In genomic region chr1:39076799-39077148, GRCh38 we compare ENCODE assay signal across 23 cellular contexts. TPM values are rescaled to one million over a fixed set of nuclear protein-coding genes. Genes with fewer than 3 reads are reported as not detected.
A peak's percentile ranks its signal among the peaks of the same experiment; 100 is the strongest.
DNase-seq lines count a peak whose midpoint lies in the region; ATAC-seq and TF ChIP-seq lines count a peak whose summit lies in the region.
"Had no signal": no experiment of that assay in that cellular context is flagged by ENCODE, and none has a peak within 500 bp of the region (broad histone marks: within the 10 kb centered on the region; RNA-seq: fewer than 3 reads in every experiment).

No MANE protein-coding gene starts in this region.

- peaks cover 0 to 27% (median 4%) of the 10 kb centered on the region in 3 donors for H3K4me1 ChIP-seq in gastroesophageal sphincter
- peaks cover 0 to 27% (median 17%) of the 10 kb centered on the region in 5 donors for H3K4me1 ChIP-seq in subcutaneous abdominal adipose tissue (ENCODE audit: control insufficient read depth in 5 of 5, insufficient read depth in 5 of 5, low read length in 5 of 5)

- H3K9me3 Mint-ChIP-seq in CD14-positive monocyte: peaks cover 0 to 12% (median 4%) of the 10 kb centered on the region in 7 donors
- H3K9me3 Mint-ChIP-seq: activated T-helper 17 cell treated with anti-CD3 and anti-CD28 coated beads, Interleukin-2, amount 50 U/mL, for 72 hours; T-helper 1 cell treated with Interleukin-12 subunit alpha and Interleukin-12 subunit beta and Interleukin-4 antibody, amounts not matched to agents 30 μg/mL and 1 μg/mL, for 36 hours had no signal

- POLR2A ChIA-PET in RWPE1 (lab: Yijun Ruan, JAX; ENCODE audit: low non-redundant PET): no interaction called here

- WGBS in gastroesophageal sphincter (ENCODE audit: low coverage in 1 of 2), 2 donors: 56 to 90% methylated on average over 2 of the region's 2 CpGs

- H3K36me3 ChIP-seq in gastroesophageal sphincter: no peaks in the 10 kb centered on the region
- H3K36me3 ChIP-seq in subcutaneous abdominal adipose tissue (ENCODE audit: control insufficient read depth in 5 of 5, insufficient read depth in 5 of 5, low read length in 5 of 5): no peaks in the 10 kb centered on the region
- H3K36me3 ChIP-seq: lower lobe of right lung, suprapubic skin had no signal

- H3K27me3 ChIP-seq in gastroesophageal sphincter (peaks cover 14% of the 10 kb centered on the region), subcutaneous abdominal adipose tissue (ENCODE audit: control insufficient read depth in 5 of 5, insufficient read depth in 4 of 5, low read length in 5 of 5) (peaks cover 0 to 6% (median 0%) of the 10 kb centered on the region in 5 donors)

- peak overlapping the region in 3 of 5 donors; percentile 28 to 68 (median 62) for H3K9ac ChIP-seq in subcutaneous abdominal adipose tissue (ENCODE audit: low read length in 5 of 5)
- H3K9ac ChIP-seq: GM23248 had no signal

- H3K27ac ChIP-seq in RWPE1: peak overlapping the region; percentile 21; the same call in 1 of the 2 replicates
- peak overlapping the region in 3 of 4 donors; percentile 53 to 70 (median 61) for H3K27ac ChIP-seq in gastroesophageal sphincter
- H3K27ac ChIP-seq in subcutaneous abdominal adipose tissue (ENCODE audit: low read depth, low read length): peak overlapping the region; percentile 93
- H3K27ac ChIP-seq: GM23248, lower lobe of right lung, suprapubic skin had no signal

- no peak for TF ChIP-seq CTCF in CD14-positive monocyte (IDR thresholded peaks at IDR 0.05)
- TF ChIP-seq CTCF in RWPE1 (conservative IDR thresholded peaks at IDR 0.05; ENCODE audit: low read depth): no peak
- TF ChIP-seq CTCF in gastroesophageal sphincter (IDR thresholded peaks at IDR 0.05): peak in 1 of 4 experiments; percentile 20

- TF ChIP-seq EP300 in gastroesophageal sphincter (IDR thresholded peaks at IDR 0.05): no peak

- peak overlapping the region in 4 of 7 donors; percentile 0 to 67 (median 41) for H3K27ac Mint-ChIP-seq in CD14-positive monocyte
- H3K27ac Mint-ChIP-seq: activated CD4-positive, alpha-beta T cell treated with anti-CD3 and anti-CD28 coated beads, Interleukin-2, amount 10 ng/mL, durations not matched to agents 7 days and 5 days; activated T-helper 17 cell treated with anti-CD3 and anti-CD28 coated beads, Interleukin-2, amount 50 U/mL, for 72 hours; T-helper 1 cell treated with Interleukin-12 subunit alpha and Interleukin-12 subunit beta and Interleukin-4 antibody, amounts not matched to agents 30 μg/mL and 1 μg/mL, for 36 hours had no signal

- ATAC-seq in gastroesophageal sphincter: no peak
- ATAC-seq in GM19023 (IDR thresholded peaks at IDR 0.05; ENCODE audit: unreplicated experiment): no peak
- ATAC-seq: activated T-helper 17 cell treated with anti-CD3 and anti-CD28 coated beads, Interleukin-2, amount 50 U/mL, for 72 hours had no signal

- CTCF ChIA-PET in RWPE1 (lab: Yijun Ruan, JAX): no interaction called here

- H3K4me3 ChIP-seq in gastroesophageal sphincter (no peak overlapping the region), subcutaneous abdominal adipose tissue (ENCODE audit: low read depth in 1 of 5, low read length in 5 of 5) (no peak overlapping the region)
- H3K4me3 ChIP-seq: GM23248, lower lobe of right lung, suprapubic skin had no signal

- no peak overlapping the region for H3K4me3 Mint-ChIP-seq in CD14-positive monocyte
- H3K4me3 Mint-ChIP-seq: activated CD4-positive, alpha-beta T cell treated with anti-CD3 and anti-CD28 coated beads, Interleukin-2, amount 10 ng/mL, durations not matched to agents 7 days and 5 days; activated T-helper 17 cell treated with anti-CD3 and anti-CD28 coated beads, Interleukin-2, amount 50 U/mL, for 72 hours; T-helper 1 cell treated with Interleukin-12 subunit alpha and Interleukin-12 subunit beta and Interleukin-4 antibody, amounts not matched to agents 30 μg/mL and 1 μg/mL, for 36 hours had no signal

- DNase-seq in CD14-positive monocyte (ENCODE audit: low spot score): no peak
- DNase-seq in RWPE1 (ENCODE audit: low spot score): no peak
- no peak for DNase-seq in NCI-H1930 (lab: John Stamatoyannopoulos, UW)
- no peak for DNase-seq in NCI-H1092 (lab: John Stamatoyannopoulos, UW)
- DNase-seq: activated CD4-positive, alpha-beta T cell treated with anti-CD3 and anti-CD28 coated beads, Interleukin-2, amount 10 ng/mL, durations not matched to agents 7 days and 5 days; cerebellar nuclear complex; DMS53; GF-D8; KG1; lower lobe of right lung; MV-4-11; NCI-H1694 treated with DMSO at 0.1 percent for 48 hours; NCI-H2227 treated with DMSO at 0.1 percent for 48 hours; NCI-H774; retina; stimulated activated CD4-positive, alpha-beta T cell treated with anti-CD3 and anti-CD28 coated beads, Interleukin-15, amount 100 ng/mL, for 24 hours had no signal

- peaks cover 14% of the 10 kb centered on the region for H3K4me1 Mint-ChIP-seq in CD14-positive monocyte

- no peaks in the 10 kb centered on the region for H3K9me3 ChIP-seq in gastroesophageal sphincter
- no peaks in the 10 kb centered on the region for H3K9me3 ChIP-seq in subcutaneous abdominal adipose tissue (ENCODE audit: control insufficient read depth in 5 of 5, low read length in 5 of 5)
- H3K9me3 ChIP-seq: lower lobe of right lung, suprapubic skin had no signal

- TF ChIP-seq POLR2A in gastroesophageal sphincter (IDR thresholded peaks at IDR 0.05): no peak

- peaks cover 13 to 21% (median 14%) of the 10 kb centered on the region in 3 donors for H3K27me3 Mint-ChIP-seq in CD14-positive monocyte (ENCODE audit: low read depth in 3 of 3)

- intact Hi-C loops in CD14-positive monocyte (cut with micrococcal nuclease): no loop called here

- peaks cover 0 to 6% of the 10 kb centered on the region in 2 donors for H3K36me3 Mint-ChIP-seq in CD14-positive monocyte

RNA-seq across cellular contexts. Expression of gene NDUFS5, which starts 50.6 kb away (rescaled TPM):
- polyA plus RNA-seq in CD14-positive monocyte: 100 to 1,000 TPM; 393 to 463 TPM
- 100 to 1,000 TPM; 300 to 553 (median 521) TPM for total RNA-seq in gastroesophageal sphincter

Comparison
In these comparisons a context has a peak if more than half of its experiments do, and no peak if none do; other contexts are left out.
1. H3K27ac ChIP-seq: peak in every context shown above with its lines; median percentile 93 in subcutaneous abdominal adipose tissue; 61 in gastroesophageal sphincter; 21 in RWPE1.